ENCODE assay signal across 2 cellular contexts in genomic region chr3:77014236-77014635, GRCh38.
TF ChIP-seq lines count a peak whose summit lies in the region.

No MANE protein-coding gene starts in this region.

TF ChIP-seq in IMR-90, 13 proteins besides CTCF, POLR2A, EP300 and RAD21:
- TF ChIP-seq MAFK (IDR thresholded peaks at IDR 0.05; ENCODE audit: low read depth, low read length) = no peak

TF ChIP-seq in H1, 55 proteins besides CTCF, POLR2A, EP300 and RAD21:
- TF ChIP-seq FOSL1 (IDR thresholded peaks at IDR 0.05; ENCODE audit: insufficient read depth, low read depth, low read length) = no peak
- TF ChIP-seq HDAC2 (IDR thresholded peaks at IDR 0.05; ENCODE audit: borderline replicate concordance in 1 of 2, low read depth in 2 of 2, low read length in 2 of 2) = no peak
- no peak for TF ChIP-seq JUN (IDR thresholded peaks at IDR 0.05; ENCODE audit: low read depth, low read length)
